ENCODE assay signal across 21 cellular contexts in the genomic region with DNA sequence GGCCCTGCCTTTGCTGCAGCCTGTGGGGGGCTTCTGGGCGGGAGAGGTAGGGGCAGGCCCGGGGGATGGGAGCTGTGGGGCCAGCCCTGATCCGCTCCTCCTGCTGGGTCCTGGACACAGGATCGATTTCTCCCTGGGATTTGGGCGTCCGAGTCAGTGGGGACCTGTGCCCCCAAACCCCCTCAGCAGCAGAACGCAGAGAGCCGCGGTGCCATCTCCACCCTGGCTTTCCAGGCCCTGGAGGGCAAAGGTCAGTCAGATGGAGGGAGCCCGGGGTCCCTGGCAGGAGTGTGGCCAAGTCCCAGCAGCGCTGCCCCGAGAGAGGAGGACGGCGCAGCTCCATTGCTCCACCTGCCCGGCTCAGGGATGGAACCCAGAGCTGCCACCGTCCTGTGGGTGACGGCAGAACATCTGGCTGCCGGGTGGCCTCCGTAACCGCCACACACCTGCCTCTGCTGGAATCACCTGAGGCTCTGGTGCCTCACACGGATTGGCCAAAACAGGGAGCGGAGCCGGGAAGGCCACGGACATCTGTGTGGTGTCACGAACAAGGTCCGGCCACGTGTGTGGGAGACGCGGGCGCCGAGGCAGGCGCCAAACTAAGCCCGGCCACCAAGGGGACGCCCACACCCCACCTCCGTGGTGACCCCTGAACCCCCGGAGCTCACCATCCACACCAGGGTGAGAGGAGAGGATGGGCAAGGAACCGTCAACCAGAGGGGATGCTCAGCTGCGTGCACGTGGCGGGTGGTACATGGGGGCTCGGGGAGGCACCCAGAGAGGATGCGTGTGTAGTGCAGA.
DNase-seq lines count a peak whose midpoint lies in the region; ATAC-seq, FAIRE-seq and TF ChIP-seq lines count a peak whose summit lies in the region.
"Had no signal": no experiment of that assay in that cellular context is flagged by ENCODE, and none has a peak within 500 bp of the region (broad histone marks: within the 10 kb centered on the region; RNA-seq: fewer than 3 reads in every experiment).

No MANE protein-coding gene starts in this region.

- H3K9ac ChIP-seq in HepG2 (ENCODE audit: insufficient read depth, low read depth, low read length) = no peak overlapping the region
- H3K9ac ChIP-seq: BLaER1 had no signal

- BruUV-seq in HepG2 (replicated peaks; lab: Mats Ljungman, UMichigan) = no TSS peak

- TF ChIP-seq RAD21 in HepG2 (CRISPR knock-in tag; IDR thresholded peaks at IDR 0.05) = no peak

- no peaks in the 10 kb centered on the region for H3K36me3 ChIP-seq in HepG2 (replicated peaks in 1 of 2; ENCODE audit: control insufficient read depth in 1 of 2, insufficient read depth in 2 of 2, low read length in 2 of 2)
- no peaks in the 10 kb centered on the region for H3K36me3 ChIP-seq in right lobe of liver
- no peaks in the 10 kb centered on the region for H3K36me3 ChIP-seq in mucosa of descending colon (ENCODE audit: low read depth)
- H3K36me3 ChIP-seq: BLaER1, HAP-1 had no signal

- in situ Hi-C loops in HepG2 (cut with HindIII; ENCODE audit: extremely low pct_ligation_motif_present, low pct_unique_long_range_greater_than_20kb) = no loop called here

- no peak overlapping the region for H2AFZ ChIP-seq in HepG2 (ENCODE audit: low read length)

- H3K27me3 ChIP-seq in HepG2 (ENCODE audit: control insufficient read depth in 1 of 2, insufficient read depth in 2 of 2, low read length in 2 of 2) = peaks cover 22 to 65% of the 10 kb centered on the region in 2 experiments
- no peaks in the 10 kb centered on the region for H3K27me3 ChIP-seq in right lobe of liver

- 52% methylated on average over 24 of the region's 42 CpGs for WGBS in HepG2 (ENCODE audit: low lambda C conversion rate)
- no CpG with 5 or more reads among the region's 42 CpGs for WGBS in right lobe of liver (ENCODE audit: insufficient coverage, low coverage, low lambda C conversion rate, missing lambda C conversion rate)

- intact Hi-C loops in HepG2 (cut with micrococcal nuclease; ENCODE audit: unreplicated experiment) (no loop called here), right lobe of liver (cut with DNase I) (loop anchor here in 1 of 2 donors (10.0 kb wide), 3 partner anchors 155 to 255 kb away; no protein-coding TSS in a partner anchor), mucosa of descending colon (cut with DNase I, micrococcal nuclease) (no loop called here)

- TF ChIP-seq POLR2A in HepG2 (IDR thresholded peaks at IDR 0.05; ENCODE audit: insufficient read depth in 1 of 2, low read depth in 2 of 2, low read length in 2 of 2) (no peak), right lobe of liver (IDR thresholded peaks at IDR 0.05) (no peak)

- DNase-seq in DMS53 (lab: John Stamatoyannopoulos, UW) (peak; percentile 23), DMS53 treated with DMSO at 0.1 percent for 48 hours (lab: John Stamatoyannopoulos, UW; ENCODE audit: unreplicated experiment) (no peak), HepG2 (ENCODE audit: low spot score) (no peak), right lobe of liver (no peak), mucosa of descending colon (peak in 1 of 3 donors; percentile 43), RWPE1 (ENCODE audit: low spot score) (no peak), D341Med (ENCODE audit: low spot score) (no peak)
- DNase-seq: CD4-positive, CD25-positive, alpha-beta regulatory T cell; CD8-positive, alpha-beta T cell; DMS79; EL; GDM1; GOT3; HFFc6 had no signal

- FAIRE-seq in HepG2 (lab: Jason Lieb, UNC) = no peak
- FAIRE-seq: A204.1, GM12878, H54 had no signal

- H3K9me3 ChIP-seq in HepG2 (ENCODE audit: low read length) (no peaks in the 10 kb centered on the region), right lobe of liver (no peaks in the 10 kb centered on the region), mucosa of descending colon (no peaks in the 10 kb centered on the region)
- H3K9me3 ChIP-seq: BLaER1, HAP-1 had no signal

- no peaks in the 10 kb centered on the region for H4K20me1 ChIP-seq in HepG2 (ENCODE audit: insufficient read depth, low read length)
- H4K20me1 ChIP-seq: BLaER1 had no signal

- peak; percentile 13; the same call in 2 of the 3 replicates for ATAC-seq in HepG2
- ATAC-seq in right lobe of liver = no peak
- peak; percentile 25 for ATAC-seq in mucosa of descending colon
- ATAC-seq: CD8-positive, alpha-beta T cell; GM12878 had no signal

- no peak overlapping the region for H3K4me3 ChIP-seq in HepG2 (replicated peaks in 1 of 3; ENCODE audit: insufficient read depth in 1 of 3, low read depth in 2 of 3, low read length in 3 of 3)
- no peak overlapping the region for H3K4me3 ChIP-seq in right lobe of liver
- no peak overlapping the region for H3K4me3 ChIP-seq in mucosa of descending colon
- H3K4me3 ChIP-seq: BLaER1, GM12878, HAP-1 had no signal

- H3K4me1 ChIP-seq in HepG2 (ENCODE audit: insufficient read depth, low read length) = no peaks in the 10 kb centered on the region
- peaks cover 0 to 1% (median 0%) of the 10 kb centered on the region in 4 donors for H3K4me1 ChIP-seq in right lobe of liver
- no peaks in the 10 kb centered on the region for H3K4me1 ChIP-seq in mucosa of descending colon (ENCODE audit: low read depth)
- H3K4me1 ChIP-seq: HAP-1 had no signal

- TF ChIP-seq CTCF in HepG2 (CRISPR knock-in tag; IDR thresholded peaks at IDR 0.05) (no peak), right lobe of liver (IDR thresholded peaks at IDR 0.05) (no peak), mucosa of descending colon (IDR thresholded peaks at IDR 0.05) (no peak), RWPE1 (conservative IDR thresholded peaks at IDR 0.05; ENCODE audit: low read depth) (no peak)

- POLR2A ChIA-PET in HepG2 (lab: Yijun Ruan, JAX) (no interaction called here), RWPE1 (lab: Yijun Ruan, JAX; ENCODE audit: low non-redundant PET) (no interaction called here)

- TF ChIP-seq EP300 in HepG2 (IDR thresholded peaks at IDR 0.05; ENCODE audit: low read depth in 2 of 2, low read length in 2 of 2) = no peak
- no peak for TF ChIP-seq EP300 in HepG2 (CRISPR knock-in tag; IDR thresholded peaks at IDR 0.05; ENCODE audit: borderline replicate concordance)

- no peak overlapping the region for H3K4me2 ChIP-seq in HepG2 (ENCODE audit: low read depth, low read length)
- H3K4me2 ChIP-seq: BLaER1 had no signal

- H3K27ac ChIP-seq in HepG2 (ENCODE audit: extremely low read length, insufficient read depth, low read length) (no peak overlapping the region), right lobe of liver (no peak overlapping the region), RWPE1 (no peak overlapping the region)
- H3K27ac ChIP-seq: 22Rv1, BLaER1, C4-2B had no signal

- H3K79me2 ChIP-seq in HepG2 (ENCODE audit: insufficient read depth, low read length) = no peaks in the 10 kb centered on the region

- CTCF ChIA-PET in HepG2 (lab: Yijun Ruan, JAX; ENCODE audit: low intra/inter-chr PET ratio, low total read pairs) = no interaction called here
- CTCF ChIA-PET in RWPE1 (lab: Yijun Ruan, JAX) = interaction anchor here (0.7 to 0.8 kb wide), 2 partner anchors 183 to 255 kb away, joined by 4 read pairs; no protein-coding TSS in a partner anchor

TF ChIP-seq in HepG2, 621 proteins besides CTCF, POLR2A, EP300 and RAD21 (continues in another document):
- TF ChIP-seq, protein P1, sequence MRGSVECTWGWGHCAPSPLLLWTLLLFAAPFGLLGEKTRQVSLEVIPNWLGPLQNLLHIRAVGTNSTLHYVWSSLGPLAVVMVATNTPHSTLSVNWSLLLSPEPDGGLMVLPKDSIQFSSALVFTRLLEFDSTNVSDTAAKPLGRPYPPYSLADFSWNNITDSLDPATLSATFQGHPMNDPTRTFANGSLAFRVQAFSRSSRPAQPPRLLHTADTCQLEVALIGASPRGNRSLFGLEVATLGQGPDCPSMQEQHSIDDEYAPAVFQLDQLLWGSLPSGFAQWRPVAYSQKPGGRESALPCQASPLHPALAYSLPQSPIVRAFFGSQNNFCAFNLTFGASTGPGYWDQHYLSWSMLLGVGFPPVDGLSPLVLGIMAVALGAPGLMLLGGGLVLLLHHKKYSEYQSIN (CRISPR knock-in tag; IDR thresholded peaks at IDR 0.05; ENCODE audit: borderline replicate concordance) = no peak
- TF ChIP-seq ZFX (CRISPR knock-in tag; IDR thresholded peaks at IDR 0.05; ENCODE audit: low read depth) (no peak), ZFP36 (IDR thresholded peaks at IDR 0.05; ENCODE audit: borderline replicate concordance, low read depth, low read length, partially characterized antibody) (no peak), ZNF879 (CRISPR knock-in tag; IDR thresholded peaks at IDR 0.05) (no peak), SP5 (CRISPR knock-in tag; IDR thresholded peaks at IDR 0.05; ENCODE audit: borderline replicate concordance, low read depth) (no peak), ZNF501 (CRISPR knock-in tag; IDR thresholded peaks at IDR 0.05) (no peak), PHF21A (CRISPR knock-in tag; IDR thresholded peaks at IDR 0.05) (no peak), ZNF124 (CRISPR knock-in tag; IDR thresholded peaks at IDR 0.05) (no peak), SMC3 (IDR thresholded peaks at IDR 0.05; ENCODE audit: low read length) (no peak)
- TF ChIP-seq, protein P2, sequence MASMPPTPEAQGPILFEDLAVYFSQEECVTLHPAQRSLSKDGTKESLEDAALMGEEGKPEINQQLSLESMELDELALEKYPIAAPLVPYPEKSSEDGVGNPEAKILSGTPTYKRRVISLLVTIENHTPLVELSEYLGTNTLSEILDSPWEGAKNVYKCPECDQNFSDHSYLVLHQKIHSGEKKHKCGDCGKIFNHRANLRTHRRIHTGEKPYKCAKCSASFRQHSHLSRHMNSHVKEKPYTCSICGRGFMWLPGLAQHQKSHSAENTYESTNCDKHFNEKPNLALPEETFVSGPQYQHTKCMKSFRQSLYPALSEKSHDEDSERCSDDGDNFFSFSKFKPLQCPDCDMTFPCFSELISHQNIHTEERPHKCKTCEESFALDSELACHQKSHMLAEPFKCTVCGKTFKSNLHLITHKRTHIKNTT (CRISPR knock-in tag; IDR thresholded peaks at IDR 0.05) = no peak
- TF ChIP-seq, protein P3, sequence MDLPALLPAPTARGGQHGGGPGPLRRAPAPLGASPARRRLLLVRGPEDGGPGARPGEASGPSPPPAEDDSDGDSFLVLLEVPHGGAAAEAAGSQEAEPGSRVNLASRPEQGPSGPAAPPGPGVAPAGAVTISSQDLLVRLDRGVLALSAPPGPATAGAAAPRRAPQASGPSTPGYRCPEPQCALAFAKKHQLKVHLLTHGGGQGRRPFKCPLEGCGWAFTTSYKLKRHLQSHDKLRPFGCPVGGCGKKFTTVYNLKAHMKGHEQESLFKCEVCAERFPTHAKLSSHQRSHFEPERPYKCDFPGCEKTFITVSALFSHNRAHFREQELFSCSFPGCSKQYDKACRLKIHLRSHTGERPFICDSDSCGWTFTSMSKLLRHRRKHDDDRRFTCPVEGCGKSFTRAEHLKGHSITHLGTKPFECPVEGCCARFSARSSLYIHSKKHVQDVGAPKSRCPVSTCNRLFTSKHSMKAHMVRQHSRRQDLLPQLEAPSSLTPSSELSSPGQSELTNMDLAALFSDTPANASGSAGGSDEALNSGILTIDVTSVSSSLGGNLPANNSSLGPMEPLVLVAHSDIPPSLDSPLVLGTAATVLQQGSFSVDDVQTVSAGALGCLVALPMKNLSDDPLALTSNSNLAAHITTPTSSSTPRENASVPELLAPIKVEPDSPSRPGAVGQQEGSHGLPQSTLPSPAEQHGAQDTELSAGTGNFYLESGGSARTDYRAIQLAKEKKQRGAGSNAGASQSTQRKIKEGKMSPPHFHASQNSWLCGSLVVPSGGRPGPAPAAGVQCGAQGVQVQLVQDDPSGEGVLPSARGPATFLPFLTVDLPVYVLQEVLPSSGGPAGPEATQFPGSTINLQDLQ (CRISPR knock-in tag; IDR thresholded peaks at IDR 0.05) = no peak

Comparison
In these comparisons a context has a peak if more than half of its experiments do, and no peak if none do; other contexts are left out.
1. ATAC-seq: peak in HepG2 (single experiment) and mucosa of descending colon (single experiment); none in right lobe of liver (0 of 4).